ENCODE assay signal across 1 cellular context in genomic region chr17:34892864-34893263, GRCh38.
A peak's percentile ranks its signal among the peaks of the same experiment; 100 is the strongest.
TF ChIP-seq lines count a peak whose summit lies in the region.

No MANE protein-coding gene starts in this region.

TF ChIP-seq in K562, 482 proteins besides CTCF, POLR2A, EP300 and RAD21 (continued from another document):
- TF ChIP-seq STAG1 (CRISPR knock-in tag; IDR thresholded peaks at IDR 0.05; ENCODE audit: borderline replicate concordance) (peak; percentile 36; the same call in 1 of the 2 replicates), SMC3 (conservative IDR thresholded peaks at IDR 0.05; ENCODE audit: insufficient read depth, low read depth, low read length) (peak; percentile 72), ZKSCAN1 (IDR thresholded peaks at IDR 0.05; ENCODE audit: low read depth, low read length) (peak; percentile 48; the same call in 1 of the 2 replicates), CC2D1A (IDR thresholded peaks at IDR 0.05) (0 out of 2 replicates have a peak, but pooled peaks have one; percentile 14), BRD4 (IDR thresholded peaks at IDR 0.05) (no peak), ZBED1 (IDR thresholded peaks at IDR 0.05) (no peak)
